In genomic region chr11:64219755-64220154, GRCh38 we compare ENCODE assay signal across 30 cellular contexts.
"Had no signal": no experiment of that assay in that cellular context is flagged by ENCODE, and none has a peak within 500 bp of the region (broad histone marks: within the 10 kb centered on the region; RNA-seq: fewer than 3 reads in every experiment).

No MANE protein-coding gene starts in this region.

- H3K9me3 ChIP-seq: adrenal gland, colonic mucosa, gastrocnemius medialis, left lung, pancreas, right atrium auricular region, testis, transverse colon had no signal

- FAIRE-seq: endometrium, islet of Langerhans, pancreas had no signal

- H3K27ac ChIP-seq: adrenal gland, cardiac muscle cell, colonic mucosa, epithelial cell of prostate, gastrocnemius medialis, left lung, right atrium auricular region, testis, transverse colon had no signal

- ATAC-seq: activated CD8-positive, alpha-beta memory T cell treated with anti-CD3 and anti-CD28 coated beads, Interleukin-2, amount 10 ng/mL, durations not matched to agents 7 days and 5 days; activated CD8-positive, alpha-beta T cell treated with anti-CD3 and anti-CD28 coated beads, Interleukin-2, amount 10 ng/mL, durations not matched to agents 7 days and 5 days; gastrocnemius medialis; left lung; natural killer cell treated with Interleukin-12 subunit alpha and Interleukin-12 subunit beta and Interleukin-15 and Interleukin-18, amount 100 ng/mL, for 72 hours; stimulated activated naive CD8-positive, alpha-beta T cell treated with anti-CD3 and anti-CD28 coated beads, Interleukin-15, Interleukin-2, amounts not matched to agents 100 U/mL and 50 U/mL, for 24 hours; T-helper 17 cell; WTC11 had no signal

- H3K27me3 Mint-ChIP-seq: activated CD8-positive, alpha-beta memory T cell treated with anti-CD3 and anti-CD28 coated beads, Interleukin-2, amount 10 ng/mL, durations not matched to agents 7 days and 5 days; activated naive CD8-positive, alpha-beta T cell treated with anti-CD3 and anti-CD28 coated beads for 36 hours; natural killer cell treated with Interleukin-12 subunit alpha and Interleukin-12 subunit beta and Interleukin-15 and Interleukin-18, amount 100 ng/mL, for 72 hours; T-helper 17 cell had no signal

- H3K27ac Mint-ChIP-seq: activated CD8-positive, alpha-beta memory T cell treated with anti-CD3 and anti-CD28 coated beads, Interleukin-2, amount 10 ng/mL, durations not matched to agents 7 days and 5 days; activated CD8-positive, alpha-beta T cell treated with anti-CD3 and anti-CD28 coated beads, Interleukin-2, amount 10 ng/mL, durations not matched to agents 7 days and 5 days; activated naive CD4-positive, alpha-beta T cell treated with anti-CD3 and anti-CD28 coated beads for 36 hours; activated naive CD8-positive, alpha-beta T cell treated with anti-CD3 and anti-CD28 coated beads for 36 hours; activated T-helper 1 cell treated with anti-CD3 and anti-CD28 coated beads, Interleukin-12 subunit alpha, Interleukin-12 subunit beta, Interleukin-2, Interleukin-4 antibody, amounts not matched to agents 30 ng/mL and 10 ng/mL and 1 ng/mL, durations not matched to agents 14 hours and 24 hours and 36 hours; brain; natural killer cell treated with Interleukin-12 subunit alpha and Interleukin-12 subunit beta and Interleukin-15 and Interleukin-18, amount 100 ng/mL, for 72 hours; T-helper 17 cell; WTC11 had no signal

- H3K4me3 ChIP-seq: adrenal gland, cardiac muscle cell, colonic mucosa, gastrocnemius medialis, left lung, lung, pancreas, right atrium auricular region, testis, transverse colon had no signal

- H3K9me3 Mint-ChIP-seq: activated naive CD4-positive, alpha-beta T cell treated with anti-CD3 and anti-CD28 coated beads for 36 hours; activated naive CD8-positive, alpha-beta T cell treated with anti-CD3 and anti-CD28 coated beads for 36 hours; activated T-helper 1 cell treated with anti-CD3 and anti-CD28 coated beads, Interleukin-12 subunit alpha, Interleukin-12 subunit beta, Interleukin-2, Interleukin-4 antibody, amounts not matched to agents 30 ng/mL and 10 ng/mL and 1 ng/mL, durations not matched to agents 14 hours and 24 hours and 36 hours; brain; natural killer cell treated with Interleukin-12 subunit alpha and Interleukin-12 subunit beta and Interleukin-15 and Interleukin-18, amount 100 ng/mL, for 72 hours; WTC11 had no signal

- H3K27me3 ChIP-seq: adrenal gland, cardiac muscle cell, colonic mucosa, gastrocnemius medialis, left lung, pancreas, right atrium auricular region, testis, transverse colon had no signal

- H3K4me3 Mint-ChIP-seq: activated CD8-positive, alpha-beta memory T cell treated with anti-CD3 and anti-CD28 coated beads, Interleukin-2, amount 10 ng/mL, durations not matched to agents 7 days and 5 days; activated CD8-positive, alpha-beta T cell treated with anti-CD3 and anti-CD28 coated beads, Interleukin-2, amount 10 ng/mL, durations not matched to agents 7 days and 5 days; activated naive CD4-positive, alpha-beta T cell treated with anti-CD3 and anti-CD28 coated beads for 36 hours; activated naive CD8-positive, alpha-beta T cell treated with anti-CD3 and anti-CD28 coated beads for 36 hours; activated T-helper 1 cell treated with anti-CD3 and anti-CD28 coated beads, Interleukin-12 subunit alpha, Interleukin-12 subunit beta, Interleukin-2, Interleukin-4 antibody, amounts not matched to agents 30 ng/mL and 10 ng/mL and 1 ng/mL, durations not matched to agents 14 hours and 24 hours and 36 hours; brain; natural killer cell treated with Interleukin-12 subunit alpha and Interleukin-12 subunit beta and Interleukin-15 and Interleukin-18, amount 100 ng/mL, for 72 hours; T-helper 17 cell; WTC11 had no signal

- DNase-seq: activated CD4-positive, alpha-beta T cell treated with anti-CD3 and anti-CD28 coated beads for 1 hour; activated CD8-positive, alpha-beta memory T cell treated with anti-CD3 and anti-CD28 coated beads, Interleukin-2, amount 10 ng/mL, durations not matched to agents 7 days and 5 days; activated CD8-positive, alpha-beta T cell treated with anti-CD3 and anti-CD28 coated beads, Interleukin-2, amount 10 ng/mL, durations not matched to agents 7 days and 5 days; activated effector memory CD4-positive, alpha-beta T cell treated with anti-CD3 and anti-CD28 coated beads, Interleukin-2, amount 50 U/mL, for 16 hours; activated naive CD4-positive, alpha-beta T cell treated with anti-CD3 and anti-CD28 coated beads for 36 hours; activated naive CD8-positive, alpha-beta T cell treated with anti-CD3 and anti-CD28 coated beads for 36 hours; cerebellar nuclear complex; colonic mucosa; effector CD8-positive, alpha-beta T cell; gastrocnemius medialis; glutamatergic neuron; left lung; mesendoderm; stimulated activated naive CD8-positive, alpha-beta T cell treated with anti-CD3 and anti-CD28 coated beads, Interleukin-15, Interleukin-2, amounts not matched to agents 100 U/mL and 50 U/mL, for 24 hours; T-helper 17 cell; T1000; testis; transverse colon had no signal

- H3K36me3 ChIP-seq: colonic mucosa, pancreas had no signal
